In the genomic region with DNA sequence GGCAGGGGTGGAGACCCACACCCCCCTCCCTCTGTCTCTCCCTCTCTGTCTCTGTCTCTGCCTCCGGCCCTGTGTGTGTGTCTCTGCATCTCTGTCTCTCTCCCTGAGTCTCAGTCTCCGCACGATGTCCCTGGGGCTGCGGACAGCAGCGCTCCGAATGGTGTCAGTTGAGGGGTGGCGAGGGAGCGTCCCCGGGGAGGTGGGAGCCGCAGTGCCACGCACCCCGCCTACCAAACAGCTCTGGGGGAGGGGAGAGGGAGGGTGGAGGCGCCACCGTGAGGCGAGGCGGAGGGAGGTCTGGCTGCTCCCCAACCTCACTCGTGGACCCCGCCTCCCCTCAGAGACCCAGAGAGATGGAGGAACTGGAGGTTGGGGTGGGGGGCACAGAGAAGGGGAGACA, we compare ENCODE assay signal across 22 cellular contexts. TPM values are rescaled to one million over a fixed set of nuclear protein-coding genes. Genes with fewer than 3 reads are reported as not detected.
A peak's percentile ranks its signal among the peaks of the same experiment; 100 is the strongest.
DNase-seq lines count a peak whose midpoint lies in the region; ATAC-seq and TF ChIP-seq lines count a peak whose summit lies in the region.
"Had no signal": no experiment of that assay in that cellular context is flagged by ENCODE, and none has a peak within 500 bp of the region (broad histone marks: within the 10 kb centered on the region; RNA-seq: fewer than 3 reads in every experiment).

No MANE protein-coding gene starts in this region.

- H3K79me2 ChIP-seq in SU-DHL-6 (ENCODE audit: insufficient read depth, low read length), result peaks cover 26% of the 10 kb centered on the region

- H3K9me2 ChIP-seq in SU-DHL-6 (replicated peaks; ENCODE audit: insufficient read depth, low read length), result no peaks in the 10 kb centered on the region

- H3K27ac ChIP-seq in SU-DHL-6 (ENCODE audit: low read depth, low read length), result peak overlapping the region; percentile 59
- H3K27ac ChIP-seq in neuronal stem cell (replicated peaks; ENCODE audit: low read length), result no peak overlapping the region
- H3K27ac ChIP-seq: 22Rv1, ascending aorta, right atrium auricular region had no signal

- in situ Hi-C loops in ACHN (cut with HindIII; ENCODE audit: low pct_ligation_motif_present, low pct_unique_long_range_greater_than_20kb, low sequenced_read_pairs), result no loop called here

- no peaks in the 10 kb centered on the region for H3K27me3 ChIP-seq in SU-DHL-6 (ENCODE audit: low read length)
- H3K27me3 ChIP-seq in neuronal stem cell (ENCODE audit: control insufficient read depth in 3 of 3, insufficient read depth in 3 of 3, low read depth in 1 of 3, low read length in 3 of 3), result peaks cover 26 to 95% (median 85%) of the 10 kb centered on the region in 3 experiments

- no peak overlapping the region for H4K8ac ChIP-seq in neuronal stem cell (ENCODE audit: low read depth, low read length)

- intact Hi-C loops in activated CD4-positive, alpha-beta T cell treated with anti-CD3 and anti-CD28 coated beads for 36 hours (cut with DNase I, micrococcal nuclease), result no loop called here

- H3K4me2 ChIP-seq in SU-DHL-6 (ENCODE audit: low read depth, low read length, poor library complexity, severe bottlenecking), result peak overlapping the region; percentile 31
- no peak overlapping the region for H3K4me2 ChIP-seq in neuronal stem cell (ENCODE audit: insufficient read depth, low read length, poor library complexity, severe bottlenecking)

- peaks cover 12% of the 10 kb centered on the region for H3K27me3 Mint-ChIP-seq in activated CD4-positive, alpha-beta T cell treated with anti-CD3 and anti-CD28 coated beads for 36 hours

- H2BK5ac ChIP-seq in neuronal stem cell (ENCODE audit: low read length), result no peak overlapping the region

- H3K14ac ChIP-seq in neuronal stem cell (ENCODE audit: low read length), result peak overlapping the region; percentile 59

- TF ChIP-seq CTCF in SU-DHL-6 (IDR thresholded peaks at IDR 0.05; ENCODE audit: insufficient read depth, low read length, poor library complexity, severe bottlenecking), result no peak

- CTCF ChIA-PET in activated CD4-positive, alpha-beta T cell treated with anti-CD3 and anti-CD28 coated beads for 36 hours (lab: Charles Lee), result no interaction called here

- peaks cover 18% of the 10 kb centered on the region for H3K4me1 Mint-ChIP-seq in activated CD4-positive, alpha-beta T cell treated with anti-CD3 and anti-CD28 coated beads for 36 hours

- peaks cover 0 to 3% of the 10 kb centered on the region in 2 donors for H3K4me1 ChIP-seq in neuronal stem cell (ENCODE audit: control insufficient read depth in 2 of 2, insufficient read depth in 1 of 2, low read depth in 1 of 2, low read length in 2 of 2)
- H3K4me1 ChIP-seq: ascending aorta, right atrium auricular region had no signal

- H3K9me3 ChIP-seq in SU-DHL-6 (ENCODE audit: insufficient read depth, low read length), result no peaks in the 10 kb centered on the region
- H3K9me3 ChIP-seq in neuronal stem cell (replicated peaks in 1 of 2; ENCODE audit: control insufficient read depth in 2 of 2, insufficient read depth in 1 of 2, low read depth in 1 of 2, low read length in 2 of 2), result peaks cover 0 to 26% of the 10 kb centered on the region in 2 donors
- H3K9me3 ChIP-seq: ascending aorta, right atrium auricular region had no signal

- peak overlapping the region; percentile 41 for H3K18ac ChIP-seq in neuronal stem cell (ENCODE audit: low read length)

- H3K9ac ChIP-seq in SU-DHL-6 (ENCODE audit: low read length), result peak overlapping the region; percentile 28; the same call in 1 of the 2 replicates
- no peak overlapping the region for H3K9ac ChIP-seq in neuronal stem cell (ENCODE audit: low read depth, low read length, poor library complexity)

- H3K9me3 Mint-ChIP-seq in activated CD4-positive, alpha-beta T cell treated with anti-CD3 and anti-CD28 coated beads for 36 hours (ENCODE audit: low read depth), result no peaks in the 10 kb centered on the region
- H3K9me3 Mint-ChIP-seq: activated CD4-positive, alpha-beta T cell treated with anti-CD3 and anti-CD28 coated beads, Interleukin-2, amount 10 ng/mL, durations not matched to agents 7 days and 5 days; activated naive CD4-positive, alpha-beta T cell treated with anti-CD3 and anti-CD28 coated beads, Interleukin-2, amount 50 U/mL, for 72 hours had no signal

- no peaks in the 10 kb centered on the region for H4K20me1 ChIP-seq in SU-DHL-6 (ENCODE audit: low read depth, low read length)

- peak overlapping the region; percentile 1 for H3K23ac ChIP-seq in neuronal stem cell (ENCODE audit: low read depth, low read length, poor library complexity)

- no peaks in the 10 kb centered on the region for H3K36me3 ChIP-seq in SU-DHL-6 (ENCODE audit: low read length)
- H3K36me3 ChIP-seq in neuronal stem cell (replicated peaks in 1 of 2; ENCODE audit: control insufficient read depth in 2 of 2, insufficient read depth in 2 of 2, low read length in 2 of 2), result peaks cover 0 to 6% of the 10 kb centered on the region in 2 donors
- H3K36me3 ChIP-seq: ascending aorta, right atrium auricular region had no signal

- WGBS in neuronal stem cell (ENCODE audit: extremely low coverage in 2 of 2, insufficient read length in 2 of 2, insufficient replicate concordance in 1 of 2), 2 donors, result no CpG with 5 or more reads among the region's 18 CpGs

- no peak overlapping the region for H2AK5ac ChIP-seq in neuronal stem cell (ENCODE audit: low read depth, low read length)

- no peak overlapping the region for H3K4me3 ChIP-seq in SU-DHL-6 (ENCODE audit: insufficient read depth, low read length, poor library complexity, severe bottlenecking)
- no peak overlapping the region for H3K4me3 ChIP-seq in neuronal stem cell (ENCODE audit: low read length in 2 of 2)
- H3K4me3 ChIP-seq: ascending aorta, right atrium auricular region had no signal

- no peak overlapping the region for H2BK12ac ChIP-seq in neuronal stem cell (ENCODE audit: low read length)

- no peak overlapping the region for H2AFZ ChIP-seq in SU-DHL-6 (ENCODE audit: low read depth, low read length, severe bottlenecking)
- no peak overlapping the region for H2AFZ ChIP-seq in neuronal stem cell (ENCODE audit: low read length)

- H2BK15ac ChIP-seq in neuronal stem cell (ENCODE audit: low read length), result no peak overlapping the region

- H3K4me3 Mint-ChIP-seq in activated CD4-positive, alpha-beta T cell treated with anti-CD3 and anti-CD28 coated beads for 36 hours, result no peak overlapping the region
- H3K4me3 Mint-ChIP-seq: activated CD4-positive, alpha-beta T cell treated with anti-CD3 and anti-CD28 coated beads, Interleukin-2, amount 10 ng/mL, durations not matched to agents 7 days and 5 days had no signal

- no peaks in the 10 kb centered on the region for H3F3A ChIP-seq in SU-DHL-6 (ENCODE audit: insufficient read depth)

- no peak overlapping the region for H3K4ac ChIP-seq in neuronal stem cell (ENCODE audit: low read length)

- H3K36me3 Mint-ChIP-seq in activated CD4-positive, alpha-beta T cell treated with anti-CD3 and anti-CD28 coated beads for 36 hours (ENCODE audit: low read depth), result no peaks in the 10 kb centered on the region
- H3K36me3 Mint-ChIP-seq: activated naive CD4-positive, alpha-beta T cell treated with anti-CD3 and anti-CD28 coated beads, Interleukin-2, amount 50 U/mL, for 72 hours had no signal

- no peak overlapping the region for H3K27ac Mint-ChIP-seq in activated CD4-positive, alpha-beta T cell treated with anti-CD3 and anti-CD28 coated beads for 36 hours
- H3K27ac Mint-ChIP-seq: activated CD4-positive, alpha-beta T cell treated with anti-CD3 and anti-CD28 coated beads, Interleukin-2, amount 10 ng/mL, durations not matched to agents 7 days and 5 days; activated naive CD4-positive, alpha-beta T cell treated with anti-CD3 and anti-CD28 coated beads, Interleukin-2, amount 50 U/mL, for 72 hours had no signal

- peaks cover 6% of the 10 kb centered on the region for H3K79me1 ChIP-seq in neuronal stem cell (ENCODE audit: low read depth, low read length)

- POLR2A ChIA-PET in activated CD4-positive, alpha-beta T cell treated with anti-CD3 and anti-CD28 coated beads for 36 hours (lab: Charles Lee), result no interaction called here

- no peak overlapping the region for H4K91ac ChIP-seq in neuronal stem cell (ENCODE audit: low read depth, low read length, poor library complexity)

- H2BK120ac ChIP-seq in neuronal stem cell (ENCODE audit: low read depth, low read length), result no peak overlapping the region

- peak; percentile 23 for ATAC-seq in activated CD4-positive, alpha-beta T cell treated with anti-CD3 and anti-CD28 coated beads for 36 hours
- no peak for ATAC-seq in HG02938 (IDR thresholded peaks at IDR 0.05; ENCODE audit: unreplicated experiment)

- no peak for DNase-seq in activated CD4-positive, alpha-beta T cell treated with anti-CD3 and anti-CD28 coated beads for 36 hours
- no peak for DNase-seq in activated CD4-positive, alpha-beta T cell treated with anti-CD3 and anti-CD28 coated beads for 1 hour
- DNase-seq in neuronal stem cell (ENCODE audit: low spot score) (no peak), ACHN (no peak)
- DNase-seq: activated CD4-positive, alpha-beta T cell treated with anti-CD3 and anti-CD28 coated beads, Interleukin-2, amount 10 ng/mL, durations not matched to agents 7 days and 5 days; Calu3; central memory CD4-positive, alpha-beta T cell; EL; foreskin melanocyte; hypothalamus; NCI-H524 treated with DMSO at 0.1 percent for 48 hours; stimulated activated CD8-positive, alpha-beta memory T cell treated with anti-CD3 and anti-CD28 coated beads, Interleukin-4, amount 100 ng/mL, for 48 hours had no signal

RNA-seq across cellular contexts. Expression of a gene that starts 7.4 kb away (rescaled TPM):
- total RNA-seq in activated CD4-positive, alpha-beta T cell treated with anti-CD3 and anti-CD28 coated beads for 36 hours, result 1 to 10 TPM; 1.7 to 1.9 TPM
- 0.47 TPM for polyA plus RNA-seq in neuronal stem cell (2013, experiment 1 of 2)
- 0.44 TPM for polyA plus RNA-seq in neuronal stem cell (2013, experiment 2 of 2)
- total RNA-seq: ascending aorta, epithelial cell of proximal tubule, lung microvascular endothelial cell, right atrium auricular region, urinary bladder had no signal
- polyA plus RNA-seq: keratinocyte had no signal

RNA-seq across cellular contexts. Expression of a gene that starts 37.9 kb away (rescaled TPM):
- 100 to 1,000 TPM; 231 to 276 TPM for total RNA-seq in activated CD4-positive, alpha-beta T cell treated with anti-CD3 and anti-CD28 coated beads for 36 hours
- polyA plus RNA-seq in neuronal stem cell (2013, experiment 1 of 2), result 30.0 TPM
- 29.8 TPM for polyA plus RNA-seq in neuronal stem cell (2013, experiment 2 of 2)

RNA-seq across cellular contexts. Expression of a gene that starts 38.2 kb away (rescaled TPM):
- 10 to 100 TPM; 35.3 to 49.7 TPM for total RNA-seq in activated CD4-positive, alpha-beta T cell treated with anti-CD3 and anti-CD28 coated beads for 36 hours
- polyA plus RNA-seq in neuronal stem cell (2013, experiment 1 of 2), result 83.3 TPM
- polyA plus RNA-seq in neuronal stem cell (2013, experiment 2 of 2), result 90.0 TPM

RNA-seq across cellular contexts. Expression of a gene that starts 43.8 kb away (rescaled TPM):
- 1 to 10 TPM; 4.0 to 4.1 TPM for total RNA-seq in activated CD4-positive, alpha-beta T cell treated with anti-CD3 and anti-CD28 coated beads for 36 hours
- 0.67 TPM for polyA plus RNA-seq in neuronal stem cell (2013, experiment 1 of 2)
- 0.64 TPM for polyA plus RNA-seq in neuronal stem cell (2013, experiment 2 of 2)
- total RNA-seq: ascending aorta, epithelial cell of proximal tubule, lung microvascular endothelial cell had no signal
